ENCODE assay signal across 12 cellular contexts in genomic region chr3:141529256-141530132, GRCh38. TPM values are rescaled to one million over a fixed set of nuclear protein-coding genes. Genes with fewer than 3 reads are reported as not detected.
DNase-seq lines count a peak whose midpoint lies in the region; ATAC-seq, FAIRE-seq and TF ChIP-seq lines count a peak whose summit lies in the region.
"Had no signal": no experiment of that assay in that cellular context is flagged by ENCODE, and none has a peak within 500 bp of the region (broad histone marks: within the 10 kb centered on the region; RNA-seq: fewer than 3 reads in every experiment).

No MANE protein-coding gene starts in this region.

- 84% methylated on average over 1 of the region's 1 CpG for WGBS in right cardiac atrium
- WGBS in transverse colon (ENCODE audit: low coverage in 1 of 2), 2 donors: 82 to 88% methylated on average over 1 of the region's 1 CpG

- H3K9me3 Mint-ChIP-seq in astrocyte (ENCODE audit: unreplicated experiment): no peaks in the 10 kb centered on the region
- H3K9me3 Mint-ChIP-seq in naive B cell: no peaks in the 10 kb centered on the region

- H3K27me3 Mint-ChIP-seq in astrocyte (ENCODE audit: low read depth, unreplicated experiment): no peaks in the 10 kb centered on the region
- no peaks in the 10 kb centered on the region for H3K27me3 Mint-ChIP-seq in naive B cell

- H3K9me3 ChIP-seq in right cardiac atrium (ENCODE audit: control insufficient read depth, low read length): no peaks in the 10 kb centered on the region
- no peaks in the 10 kb centered on the region for H3K9me3 ChIP-seq in astrocyte (ENCODE audit: insufficient read depth, low read depth, low read length)
- no peaks in the 10 kb centered on the region for H3K9me3 ChIP-seq in transverse colon
- H3K9me3 ChIP-seq: right lobe of liver had no signal

- no peak overlapping the region for H3K27ac Mint-ChIP-seq in astrocyte (ENCODE audit: unreplicated experiment)
- H3K27ac Mint-ChIP-seq in naive B cell: peak overlapping the region; percentile 38 to 96 (median 88)

- intact Hi-C loops in right cardiac atrium (cut with DNase I): no loop called here
- intact Hi-C loops in Right ventricle myocardium superior (cut with DNase I): no loop called here
- intact Hi-C loops in transverse colon (cut with DNase I; ENCODE audit: low total_unique reads): no loop called here

- ATAC-seq in right cardiac atrium (no peak), Right ventricle myocardium superior (ENCODE audit: poor library complexity) (no peak), naive B cell (ENCODE audit: low read depth in 2 of 2) (no peak), GM21723 (IDR thresholded peaks at IDR 0.05; ENCODE audit: unreplicated experiment) (no peak), HG02610 (IDR thresholded peaks at IDR 0.05; ENCODE audit: unreplicated experiment) (no peak)
- ATAC-seq: GM12878, left colon had no signal

- peaks cover 13% of the 10 kb centered on the region for H3K79me2 ChIP-seq in astrocyte (ENCODE audit: insufficient read depth, low read length)

- no peak for TF ChIP-seq CTCF in astrocyte (IDR thresholded peaks at IDR 0.05; ENCODE audit: insufficient read depth, low read depth, low read length)
- TF ChIP-seq CTCF in transverse colon (IDR thresholded peaks at IDR 0.05): no peak

- no peaks in the 10 kb centered on the region for H3K36me3 Mint-ChIP-seq in astrocyte (ENCODE audit: low read depth, unreplicated experiment)
- H3K36me3 Mint-ChIP-seq in naive B cell: peaks cover 7 to 22% of the 10 kb centered on the region in 2 donors

- peak; percentile 29 for FAIRE-seq in astrocyte (lab: Jason Lieb, UNC)
- FAIRE-seq: GM12878 had no signal

- TF ChIP-seq POLR2A in transverse colon (IDR thresholded peaks at IDR 0.05): no peak

- H3K4me1 ChIP-seq in right cardiac atrium (ENCODE audit: control insufficient read depth, insufficient read depth, low read length): peaks cover 2% of the 10 kb centered on the region
- peaks cover 18% of the 10 kb centered on the region for H3K4me1 ChIP-seq in astrocyte (ENCODE audit: insufficient read depth, low read length)
- peaks cover 0 to 31% (median 2%) of the 10 kb centered on the region in 4 donors for H3K4me1 ChIP-seq in transverse colon

- H3K36me3 ChIP-seq in astrocyte (ENCODE audit: insufficient read depth, low read length): peaks cover 9% of the 10 kb centered on the region
- H3K36me3 ChIP-seq in transverse colon: peaks cover 0 to 4% (median 0%) of the 10 kb centered on the region in 4 donors
- H3K36me3 ChIP-seq: right lobe of liver had no signal

- H3K4me3 Mint-ChIP-seq in astrocyte (ENCODE audit: unreplicated experiment): no peak overlapping the region
- peak overlapping the region; percentile 57 to 89 (median 78) for H3K4me3 Mint-ChIP-seq in naive B cell

- H3K4me2 ChIP-seq in astrocyte (ENCODE audit: low read length): peak overlapping the region; percentile 34

- in situ Hi-C loops in transverse colon (cut with MboI; ENCODE audit: low pct_ligation_motif_present in 1 of 4, low pct_unique_long_range_greater_than_20kb in 1 of 4, low sequenced_read_pairs in 3 of 4): no loop called here

- peak overlapping the region; percentile 30 for H3K9ac ChIP-seq in astrocyte (ENCODE audit: low read length)

- H3K4me3 ChIP-seq in right cardiac atrium (ENCODE audit: low read length) (peak overlapping the region; percentile 20), astrocyte (ENCODE audit: insufficient read depth, low read depth, low read length) (no peak overlapping the region), transverse colon (no peak overlapping the region)
- H3K4me3 ChIP-seq: GM12878, right lobe of liver had no signal

- H2AFZ ChIP-seq in astrocyte (ENCODE audit: low read depth, low read length): no peak overlapping the region

- no peaks in the 10 kb centered on the region for H3K27me3 ChIP-seq in right cardiac atrium (ENCODE audit: control insufficient read depth, insufficient read depth)
- no peaks in the 10 kb centered on the region for H3K27me3 ChIP-seq in astrocyte (ENCODE audit: insufficient read depth, low read length)
- no peaks in the 10 kb centered on the region for H3K27me3 ChIP-seq in transverse colon
- H3K27me3 ChIP-seq: right lobe of liver had no signal

- H3K27ac ChIP-seq in right cardiac atrium (ENCODE audit: low read length) (no peak overlapping the region), astrocyte (ENCODE audit: low read depth, low read length) (no peak overlapping the region), transverse colon (peak overlapping the region in 2 of 4 donors; percentile 33 to 37)

- DNase-seq in right cardiac atrium: no peak
- DNase-seq in Right ventricle myocardium superior: no peak
- no peak for DNase-seq in astrocyte (ENCODE audit: low read depth)
- DNase-seq in naive B cell: no peak
- no peak for DNase-seq in transverse colon
- no peak for DNase-seq in ureter (ENCODE audit: low spot score)
- DNase-seq: left colon, NCI-H446, right lobe of liver had no signal

- peaks cover 8% of the 10 kb centered on the region for H4K20me1 ChIP-seq in astrocyte (ENCODE audit: insufficient read depth, low read length)

- no peak for TF ChIP-seq EP300 in transverse colon (IDR thresholded peaks at IDR 0.05; ENCODE audit: low read depth)

- H3K4me1 Mint-ChIP-seq in astrocyte (ENCODE audit: low read depth, unreplicated experiment) (peaks cover 16% of the 10 kb centered on the region), naive B cell (peaks cover 42 to 73% (median 45%) of the 10 kb centered on the region in 3 donors)

RNA-seq across cellular contexts. Expression of gene RASA2, which starts 42.7 kb away (rescaled TPM):
- 1 to 10 TPM; 4.7 to 6.6 (median 6.0) TPM for total RNA-seq in right cardiac atrium
- 2.1 TPM for polyA plus RNA-seq in right cardiac atrium
- 3.5 TPM for total RNA-seq in Right ventricle myocardium superior
- total RNA-seq in astrocyte: 14.3 and 19.0 TPM in 2 replicates
- polyA plus RNA-seq in naive B cell (ENCODE audit: low read depth in 6 of 6): 10 to 100 TPM; 23.8 to 61.4 (median 49.6) TPM
- total RNA-seq in transverse colon: 10 to 100 TPM in 3 of 4 donors, 1 to 10 TPM in 1; 9.0 to 70.3 (median 21.5) TPM
- total RNA-seq in ureter: 34.2 TPM
